Comparison of ENCODE assay signal across 8 cellular contexts in the genomic region with DNA sequence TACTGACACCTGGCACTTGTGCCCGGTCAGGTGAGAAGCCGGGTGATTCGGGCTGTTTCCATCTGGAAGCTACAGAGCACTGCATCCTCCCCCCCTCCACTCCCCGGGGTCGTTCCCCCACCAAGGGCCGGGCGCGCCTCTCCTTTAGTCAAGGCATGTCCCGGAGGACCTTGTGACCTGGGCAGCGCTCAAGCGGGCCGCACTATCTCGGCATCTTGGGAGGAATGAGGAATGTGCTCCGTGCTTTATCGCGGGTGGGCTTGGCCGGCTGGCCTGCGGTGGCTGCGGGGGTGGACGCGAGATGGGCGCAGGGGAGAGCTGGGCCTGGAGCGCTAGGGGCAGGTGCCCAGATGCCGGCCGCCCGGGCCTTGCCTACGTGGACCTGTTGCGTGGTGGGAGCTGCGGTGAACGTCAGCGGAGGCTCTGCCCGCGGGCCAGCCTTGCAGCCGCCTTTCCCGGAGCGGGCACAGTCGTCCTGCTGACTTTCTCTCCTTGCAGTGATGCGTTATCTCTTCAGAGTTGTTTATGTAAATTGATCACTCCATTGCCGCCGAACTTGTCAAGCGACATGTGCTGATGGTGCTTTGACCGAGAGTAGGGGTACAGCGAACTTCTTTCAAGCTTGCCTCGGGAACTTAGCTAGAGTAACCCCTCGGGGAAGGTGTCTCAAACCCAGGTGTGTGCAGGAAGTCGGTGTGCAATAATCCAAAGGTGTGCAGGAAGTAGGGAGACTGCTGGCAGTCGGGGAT. TPM values are rescaled to one million over a fixed set of nuclear protein-coding genes. Genes with fewer than 3 reads are reported as not detected.
DNase-seq lines count a peak whose midpoint lies in the region; ATAC-seq, FAIRE-seq and TF ChIP-seq lines count a peak whose summit lies in the region.

No MANE protein-coding gene starts in this region.

- no peaks in the 10 kb centered on the region for H3K36me3 ChIP-seq in OCI-LY3 (replicated peaks; ENCODE audit: low read depth, low read length)
- no peaks in the 10 kb centered on the region for H3K36me3 ChIP-seq in bronchial epithelial cell (ENCODE audit: control insufficient read depth, insufficient read depth, low read length)
- H3K36me3 ChIP-seq in kidney epithelial cell (ENCODE audit: control insufficient read depth, insufficient read depth, low read length) = no peaks in the 10 kb centered on the region

- peaks cover 17% of the 10 kb centered on the region for H3K4me1 ChIP-seq in OCI-LY3 (ENCODE audit: low read length)

- peaks cover 7% of the 10 kb centered on the region; the same call in 1 of the 2 replicates for H3K79me2 ChIP-seq in OCI-LY3 (ENCODE audit: low read length)

- ATAC-seq in HG03097 (IDR thresholded peaks at IDR 0.05; ENCODE audit: low FRiP score, unreplicated experiment) = no peak

- no peaks in the 10 kb centered on the region for H4K20me1 ChIP-seq in OCI-LY3 (ENCODE audit: insufficient read depth, low read length)

- peak overlapping the region; percentile 93 for H3K4me2 ChIP-seq in OCI-LY3 (ENCODE audit: low read length)

- peak overlapping the region; percentile 61 for H3K9ac ChIP-seq in OCI-LY3 (ENCODE audit: low read length)

- no peaks in the 10 kb centered on the region for H3K9me3 ChIP-seq in OCI-LY3 (ENCODE audit: insufficient read depth, low read length)

- peak overlapping the region; percentile 76; the same call in 1 of the 2 replicates for H2AFZ ChIP-seq in OCI-LY3 (ENCODE audit: low read depth, low read length)

- peaks cover 23% of the 10 kb centered on the region; the same call in 1 of the 2 replicates for H3K27me3 ChIP-seq in OCI-LY3 (ENCODE audit: low read depth, low read length)
- H3K27me3 ChIP-seq in bronchial epithelial cell (ENCODE audit: control insufficient read depth, insufficient read depth, low read length) = no peaks in the 10 kb centered on the region
- no peaks in the 10 kb centered on the region for H3K27me3 ChIP-seq in kidney epithelial cell (ENCODE audit: control insufficient read depth, insufficient read depth, low read length)

- TF ChIP-seq CTCF in GM12865 (IDR thresholded peaks at IDR 0.05; ENCODE audit: insufficient read depth, low read depth, low read length, missing control alignments) (no peak), OCI-LY3 (IDR thresholded peaks at IDR 0.05; ENCODE audit: low read depth, low read length) (no peak), bronchial epithelial cell (IDR thresholded peaks at IDR 0.05; ENCODE audit: insufficient read depth, low read length, severe bottlenecking) (no peak), kidney epithelial cell (IDR thresholded peaks at IDR 0.05; ENCODE audit: insufficient read depth, low read length, poor library complexity, severe bottlenecking) (no peak)

- no peak for FAIRE-seq in bronchial epithelial cell (lab: Jason Lieb, UNC)

- H3K4me3 ChIP-seq in GM12865 (ENCODE audit: low read depth, low read length) = peak overlapping the region; percentile 71
- H3K4me3 ChIP-seq in OCI-LY3 (ENCODE audit: low read length) = peak overlapping the region; percentile 86
- H3K4me3 ChIP-seq in bronchial epithelial cell (ENCODE audit: low read depth, low read length) = peak overlapping the region; percentile 70
- peak overlapping the region; percentile 78 for H3K4me3 ChIP-seq in kidney epithelial cell (ENCODE audit: low read depth, low read length)

- H3K27ac ChIP-seq in OCI-LY3 (ENCODE audit: low read length) = no peak overlapping the region

- DNase-seq in GM12865 (ENCODE audit: low read depth) (no peak), bronchial epithelial cell (ENCODE audit: low read depth) (no peak), kidney epithelial cell (ENCODE audit: low read depth) (no peak), NCI-H187 treated with DMSO at 0.1 percent for 48 hours (lab: John Stamatoyannopoulos, UW) (no peak)
- peak; percentile 18 to 20 for DNase-seq in stimulated activated CD4-positive, alpha-beta T cell treated with anti-CD3 and anti-CD28 coated beads, Interleukin-2, amount 100 ng/mL, for 24 hours
- no peak for DNase-seq in central memory CD4-positive, alpha-beta T cell

RNA-seq across cellular contexts. Expression of gene LRRC1, which starts 1.1 kb away (rescaled TPM):
- total RNA-seq in bronchial epithelial cell (19.7 and 22.9 TPM in 2 replicates), kidney epithelial cell (8.0 and 11.7 TPM in 2 replicates)

Comparison
In these comparisons a context has a peak if more than half of its experiments do, and no peak if none do; other contexts are left out.
1. DNase-seq: peak in stimulated activated CD4-positive, alpha-beta T cell treated with anti-CD3 and anti-CD28 coated beads, Interleukin-2, amount 100 ng/mL, for 24 hours (2 of 2); none in GM12865 (single experiment), bronchial epithelial cell (single experiment), kidney epithelial cell (single experiment), NCI-H187 treated with DMSO at 0.1 percent for 48 hours (single experiment) and central memory CD4-positive, alpha-beta T cell (single experiment).
2. Peak in every context shown above with its lines, with median percentiles within 50 percentile points of each other: H3K4me3 ChIP-seq.